In the genomic region with DNA sequence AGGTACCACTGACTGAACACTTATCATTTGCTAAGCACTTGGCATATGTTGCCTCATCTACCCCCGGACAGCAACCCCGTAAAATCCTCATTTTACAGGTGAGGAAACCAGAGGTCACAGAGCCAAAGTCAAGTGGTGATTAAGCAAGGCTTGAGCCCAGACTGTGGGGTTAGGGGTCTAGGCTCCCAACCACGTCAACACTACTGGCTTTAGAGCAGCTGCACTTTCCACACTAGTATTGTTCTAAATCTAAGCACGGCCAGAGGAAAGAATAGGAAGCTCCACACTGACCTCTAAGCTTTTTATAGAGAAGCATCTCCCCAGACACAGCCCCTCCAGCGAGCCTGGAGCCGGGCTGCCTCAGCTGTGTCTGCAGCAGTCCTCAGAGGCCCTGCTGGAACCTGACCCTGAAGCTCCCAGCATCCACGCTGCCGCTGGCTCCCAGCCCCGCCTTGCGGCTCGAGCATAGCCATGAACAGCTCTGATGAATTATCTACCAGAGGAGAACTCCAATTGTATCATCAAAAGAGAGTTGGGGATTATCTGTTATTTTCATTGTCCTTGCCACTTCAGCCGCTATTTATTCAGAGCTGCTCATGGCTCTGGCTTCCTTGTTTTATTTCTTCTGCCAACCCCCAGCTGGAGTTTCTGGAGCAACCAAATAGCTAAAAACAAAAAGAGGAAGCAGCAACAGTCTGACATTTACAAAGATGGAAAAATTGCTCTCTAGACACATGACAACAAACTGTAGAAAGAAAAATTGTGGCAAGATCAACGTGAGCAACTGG, we compare ENCODE assay signal across 9 cellular contexts.
DNase-seq lines count a peak whose midpoint lies in the region; ATAC-seq, FAIRE-seq and TF ChIP-seq lines count a peak whose summit lies in the region.
"Had no signal": no experiment of that assay in that cellular context is flagged by ENCODE, and none has a peak within 500 bp of the region (broad histone marks: within the 10 kb centered on the region; RNA-seq: fewer than 3 reads in every experiment).

No MANE protein-coding gene starts in this region.

- in situ Hi-C loops in K562 (cut with MboI), result no loop called here

- DNase-seq in BJ (ENCODE audit: low read depth), result no peak
- peak; percentile 39 for DNase-seq in NCI-H2107 (lab: John Stamatoyannopoulos, UW)
- DNase-seq in K562 (ENCODE audit: extremely low read depth in 1 of 4, low spot score in 3 of 4), result peak in 3 of 4 experiments; percentile 28 to 81 (median 36)
- DNase-seq in superior temporal gyrus (ENCODE audit: extremely low spot score), result peak; percentile 91
- DNase-seq in activated T-cell treated with anti-CD3 and anti-CD28 coated beads, Interleukin-2, amount 50 U/mL, for 24 hours, result no peak
- DNase-seq in germinal center (ENCODE audit: low spot score), result no peak
- DNase-seq in activated gamma-delta T cell treated with Interleukin-2 at 50 U/mL for 16 hours, result no peak

- H3K4me1 ChIP-seq in K562 (replicated peaks in 1 of 2; ENCODE audit: control insufficient read depth in 2 of 2, insufficient read depth in 2 of 2, low read length in 2 of 2), result peaks cover 26 to 74% of the 10 kb centered on the region in 2 experiments
- no peaks in the 10 kb centered on the region for H3K4me1 ChIP-seq in liver (ENCODE audit: control insufficient read depth in 4 of 4, insufficient read depth in 4 of 4, low read length in 3 of 4)

- H3K27ac ChIP-seq in K562 (ENCODE audit: extremely low read depth, low read depth, low read length) (peak overlapping the region; percentile 78), liver (ENCODE audit: low read depth in 1 of 2, low read length in 2 of 2) (peak overlapping the region; percentile 36 to 64)

- peak; percentile 32 for FAIRE-seq in K562 (lab: Jason Lieb, UNC)

- peak; percentile 74 for ATAC-seq in K562

- no peaks in the 10 kb centered on the region for H3K9me3 Mint-ChIP-seq in activated T-cell treated with anti-CD3 and anti-CD28 coated beads, Interleukin-2, amount 50 U/mL, for 24 hours
- H3K9me3 Mint-ChIP-seq: stimulated activated naive CD8-positive, alpha-beta T cell treated with anti-CD3 and anti-CD28 coated beads, Interleukin-15, Interleukin-2, amounts not matched to agents 100 ng/mL and 50 ng/mL, for 24 hours had no signal

- peak overlapping the region; percentile 62 for H3K4me2 ChIP-seq in K562 (ENCODE audit: insufficient read depth, low read length)

- CTCF ChIA-PET in BJ (lab: Yijun Ruan, JAX) (interaction anchor here (1.7 to 2.6 kb wide), 4 partner anchors 8 to 213 kb away, joined by 7 to 14 read pairs (median 7); no protein-coding TSS in a partner anchor), K562 (lab: Yijun Ruan, JAX; ENCODE audit: low intra/inter-chr PET ratio) (no interaction called here)

- H3K36me3 Mint-ChIP-seq in activated T-cell treated with anti-CD3 and anti-CD28 coated beads, Interleukin-2, amount 50 U/mL, for 24 hours (ENCODE audit: low read depth), result no peaks in the 10 kb centered on the region

- H3K4me1 Mint-ChIP-seq in activated T-cell treated with anti-CD3 and anti-CD28 coated beads, Interleukin-2, amount 50 U/mL, for 24 hours (ENCODE audit: low read depth), result peaks cover 3% of the 10 kb centered on the region

- no peaks in the 10 kb centered on the region for H3K36me3 ChIP-seq in BJ (ENCODE audit: control insufficient read depth, insufficient read depth, low read length)
- H3K36me3 ChIP-seq in K562 (ENCODE audit: control insufficient read depth, insufficient read depth, low read length), result no peaks in the 10 kb centered on the region
- H3K36me3 ChIP-seq in liver (ENCODE audit: control insufficient read depth in 4 of 4, insufficient read depth in 3 of 4, low read depth in 1 of 4, low read length in 3 of 4), result no peaks in the 10 kb centered on the region

- no peak for TF ChIP-seq POLR2A in K562 (conservative IDR thresholded peaks at IDR 0.05)

- 23% methylated on average over 13 of the region's 13 CpGs for whole genome bisulfite sequencing in K562 (ENCODE audit: insufficient coverage, low coverage, missing lambda C conversion rate)
- WGBS in liver, result 70% methylated on average over 13 of the region's 13 CpGs

- 0 out of 2 replicates have a peak, but pooled peaks have one; percentile 19 for TF ChIP-seq CTCF in BJ (IDR thresholded peaks at IDR 0.05; ENCODE audit: insufficient read depth, low read depth, low read length)
- no peak; a peak in 1 of 6 replicates for TF ChIP-seq CTCF in K562 (IDR thresholded peaks at IDR 0.05 in 2 of 3, conservative IDR thresholded peaks at IDR 0.05 in 1 of 3; ENCODE audit: insufficient read depth in 2 of 3, low read depth in 1 of 3, low read length in 3 of 3)
- no peak for TF ChIP-seq CTCF in liver (IDR thresholded peaks at IDR 0.05; ENCODE audit: low read depth, low read length, missing input control)

- no TSS peak for BruUV-seq in K562 (replicated peaks; lab: Mats Ljungman, UMichigan)

- peak overlapping the region; percentile 84 for H2AFZ ChIP-seq in K562 (ENCODE audit: low read depth, low read length)

- H3K27me3 ChIP-seq in BJ (ENCODE audit: control insufficient read depth, insufficient read depth, low read length), result no peaks in the 10 kb centered on the region
- H3K27me3 ChIP-seq in K562 (ENCODE audit: control insufficient read depth in 2 of 2, insufficient read depth in 2 of 2, low read length in 2 of 2), result no peaks in the 10 kb centered on the region
- H3K27me3 ChIP-seq in liver (ENCODE audit: control insufficient read depth in 4 of 4, insufficient read depth in 4 of 4, low read length in 3 of 4), result no peaks in the 10 kb centered on the region

- TF ChIP-seq RAD21 in K562 (CRISPR knock-in tag; conservative IDR thresholded peaks at IDR 0.05 in 1 of 2, IDR thresholded peaks at IDR 0.05 in 1 of 2), result peak in 1 of 2 experiments; percentile 40
- TF ChIP-seq RAD21 in liver (IDR thresholded peaks at IDR 0.05), result no peak

- POLR2A ChIA-PET in BJ (lab: Charles Lee), result interaction anchor here (1.0 kb wide), 1 partner anchor 63 kb away, joined by 4 read pairs; no protein-coding TSS in a partner anchor
- POLR2A ChIA-PET in K562 (lab: Yijun Ruan, JAX), result interaction anchor here (0.6 to 2.9 kb wide), 14 partner anchors 9 to 280 kb away, joined by 3 to 24 read pairs (median 4); a partner anchor contains a TSS

- H3K27me3 Mint-ChIP-seq in activated T-cell treated with anti-CD3 and anti-CD28 coated beads, Interleukin-2, amount 50 U/mL, for 24 hours, result no peaks in the 10 kb centered on the region
- H3K27me3 Mint-ChIP-seq: stimulated activated naive CD8-positive, alpha-beta T cell treated with anti-CD3 and anti-CD28 coated beads, Interleukin-15, Interleukin-2, amounts not matched to agents 100 ng/mL and 50 ng/mL, for 24 hours had no signal

- no peak for TF ChIP-seq EP300 in K562 (IDR thresholded peaks at IDR 0.05; ENCODE audit: low read length)

- no peaks in the 10 kb centered on the region for H4K20me1 ChIP-seq in K562 (replicated peaks; ENCODE audit: control insufficient read depth, insufficient read depth, low read length)

- no peak overlapping the region for H3K4me3 Mint-ChIP-seq in activated T-cell treated with anti-CD3 and anti-CD28 coated beads, Interleukin-2, amount 50 U/mL, for 24 hours
- H3K4me3 Mint-ChIP-seq: stimulated activated naive CD8-positive, alpha-beta T cell treated with anti-CD3 and anti-CD28 coated beads, Interleukin-15, Interleukin-2, amounts not matched to agents 100 ng/mL and 50 ng/mL, for 24 hours had no signal

- no peaks in the 10 kb centered on the region for H3K79me2 ChIP-seq in K562 (ENCODE audit: control insufficient read depth, insufficient read depth, low read length)

- H3K9me1 ChIP-seq in K562 (ENCODE audit: control insufficient read depth, insufficient read depth, low read length), result no peaks in the 10 kb centered on the region

- H3K4me3 ChIP-seq in BJ (ENCODE audit: low read depth, low read length), result no peak overlapping the region
- H3K4me3 ChIP-seq in K562, result no peak overlapping the region
- H3K4me3 ChIP-seq in liver (ENCODE audit: low read depth in 1 of 3, low read length in 3 of 3), result no peak overlapping the region

- H3K27ac Mint-ChIP-seq in activated T-cell treated with anti-CD3 and anti-CD28 coated beads, Interleukin-2, amount 50 U/mL, for 24 hours, result no peak overlapping the region

- peak overlapping the region; percentile 60 to 79 for H3K9ac ChIP-seq in K562 (ENCODE audit: insufficient read depth in 1 of 2, low read depth in 2 of 2, low read length in 2 of 2)
- H3K9ac ChIP-seq in liver (ENCODE audit: low read depth in 1 of 2, low read length in 2 of 2), result no peak overlapping the region

- intact Hi-C loops in K562 (cut with micrococcal nuclease), result no loop called here

- H3K9me3 ChIP-seq in K562 (replicated peaks; ENCODE audit: control insufficient read depth, insufficient read depth, low read depth, low read length), result no peaks in the 10 kb centered on the region
- H3K9me3 ChIP-seq in liver (ENCODE audit: control insufficient read depth in 4 of 4, low read length in 3 of 4), result no peaks in the 10 kb centered on the region

TF ChIP-seq in K562, 482 proteins besides CTCF, POLR2A, EP300 and RAD21 (continues in another document):
- TF ChIP-seq GTF2F1 (IDR thresholded peaks at IDR 0.05; ENCODE audit: low read depth, low read length), result no peak

TF ChIP-seq in liver, 16 proteins besides CTCF, POLR2A, EP300 and RAD21 (continues in another document):
- TF ChIP-seq, protein P1, sequence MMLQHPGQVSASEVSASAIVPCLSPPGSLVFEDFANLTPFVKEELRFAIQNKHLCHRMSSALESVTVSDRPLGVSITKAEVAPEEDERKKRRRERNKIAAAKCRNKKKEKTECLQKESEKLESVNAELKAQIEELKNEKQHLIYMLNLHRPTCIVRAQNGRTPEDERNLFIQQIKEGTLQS (IDR thresholded peaks at IDR 0.05), result no peak
- TF ChIP-seq TAF1 (conservative IDR thresholded peaks at IDR 0.05) (no peak), YY1 (IDR thresholded peaks at IDR 0.05) (no peak), FOXA1 (IDR thresholded peaks at IDR 0.05) (no peak), HNF4A (conservative IDR thresholded peaks at IDR 0.05) (no peak)

Comparison
In these comparisons a context has a peak if more than half of its experiments do, and no peak if none do; other contexts are left out.
1. DNase-seq: peak in NCI-H2107 (single experiment), K562 (3 of 4) and superior temporal gyrus (single experiment); none in BJ (single experiment), activated T-cell treated with anti-CD3 and anti-CD28 coated beads, Interleukin-2, amount 50 U/mL, for 24 hours (single experiment), germinal center (single experiment) and activated gamma-delta T cell treated with Interleukin-2 at 50 U/mL for 16 hours (single experiment).
2. H3K9ac ChIP-seq: peak in K562 (2 of 2); none in liver (0 of 2).